In genomic region chr1:112646225-112646624, GRCh38 we compare ENCODE assay signal across 18 cellular contexts.
"Had no signal": no experiment of that assay in that cellular context is flagged by ENCODE, and none has a peak within 500 bp of the region (broad histone marks: within the 10 kb centered on the region; RNA-seq: fewer than 3 reads in every experiment).

No MANE protein-coding gene starts in this region.

- H3K9me3 ChIP-seq: heart left ventricle, pancreas, stomach, thoracic aorta had no signal

- FAIRE-seq: pancreas, TTC549 had no signal

- H3K4me3 Mint-ChIP-seq: activated naive CD4-positive, alpha-beta T cell treated with anti-CD3 and anti-CD28 coated beads, Interleukin-2, amount 10 ng/mL, durations not matched to agents 7 days and 5 days; activated T-helper 1 cell treated with anti-CD3 and anti-CD28 coated beads, Interleukin-12 subunit alpha, Interleukin-12 subunit beta, Interleukin-2, Interleukin-4 antibody, amounts not matched to agents 30 ng/mL and 10 ng/mL and 1 ng/mL, durations not matched to agents 14 hours and 24 hours and 36 hours; neural crest cell had no signal

- H3K27ac Mint-ChIP-seq: activated naive CD4-positive, alpha-beta T cell treated with anti-CD3 and anti-CD28 coated beads, Interleukin-2, amount 10 ng/mL, durations not matched to agents 7 days and 5 days had no signal

- H3K9me3 Mint-ChIP-seq: activated naive CD4-positive, alpha-beta T cell treated with anti-CD3 and anti-CD28 coated beads, Interleukin-2, amount 10 ng/mL, durations not matched to agents 7 days and 5 days; activated T-helper 1 cell treated with anti-CD3 and anti-CD28 coated beads, Interleukin-12 subunit alpha, Interleukin-12 subunit beta, Interleukin-2, Interleukin-4 antibody, amounts not matched to agents 30 ng/mL and 10 ng/mL and 1 ng/mL, durations not matched to agents 14 hours and 24 hours and 36 hours; neural crest cell had no signal

- ATAC-seq: activated CD4-positive, CD25-positive, alpha-beta regulatory T cell treated with anti-CD3 and anti-CD28 coated beads, Interleukin-2, amount 50 U/mL, for 24 hours; heart left ventricle; left lobe of liver; pancreas had no signal

- DNase-seq: activated CD4-positive, alpha-beta T cell treated with anti-CD3 and anti-CD28 coated beads, Interleukin-2, amount 50 U/mL, for 4 hours; activated naive CD4-positive, alpha-beta T cell treated with anti-CD3 and anti-CD28 coated beads, Interleukin-2, amount 10 ng/mL, durations not matched to agents 7 days and 5 days; amygdala; brain microvascular endothelial cell; dorsolateral prefrontal cortex; heart left ventricle; mesenchymal stem cell; pancreas; stimulated activated CD4-positive, alpha-beta T cell treated with anti-CD3 and anti-CD28 coated beads, Interleukin-4, amount 100 ng/mL, for 1 hour; stimulated activated CD8-positive, alpha-beta memory T cell treated with anti-CD3 and anti-CD28 coated beads, Interleukin-4, amount 100 ng/mL, for 48 hours; stomach; T-helper 2 cell had no signal

- H3K27me3 Mint-ChIP-seq: activated naive CD4-positive, alpha-beta T cell treated with anti-CD3 and anti-CD28 coated beads, Interleukin-2, amount 10 ng/mL, durations not matched to agents 7 days and 5 days had no signal
